In genomic region chrX:47556045-47556623, GRCh38 we compare ENCODE assay signal across 8 cellular contexts. TPM values are rescaled to one million over a fixed set of nuclear protein-coding genes. Genes with fewer than 3 reads are reported as not detected.
DNase-seq lines count a peak whose midpoint lies in the region; ATAC-seq and TF ChIP-seq lines count a peak whose summit lies in the region.

No MANE protein-coding gene starts in this region.

- TF ChIP-seq POLR2A in esophagus muscularis mucosa (IDR thresholded peaks at IDR 0.05; ENCODE audit: low read depth), result peak; percentile 52

- peak overlapping the region in 10 of 11 experiments; percentile 14 to 65 (median 32); a peak in 12 of 22 replicates for H3K4me2 ChIP-seq in BLaER1 treated with 17β-estradiol and CSF1 and Interleukin-3, amounts not matched to agents 10 nM and 100 nM

- peak overlapping the region in 6 of 10 experiments; percentile 19 to 39 (median 28); a peak in 7 of 20 replicates for H3K4me3 ChIP-seq in BLaER1 treated with 17β-estradiol and CSF1 and Interleukin-3, amounts not matched to agents 10 nM and 100 nM
- H3K4me3 ChIP-seq in esophagus muscularis mucosa (peak overlapping the region; percentile 51 to 60 (median 54)), muscle layer of duodenum (ENCODE audit: low read depth in 1 of 2, low read length in 2 of 2) (peak overlapping the region; percentile 44 to 50)

- H3K27me3 ChIP-seq in BLaER1 treated with 17β-estradiol and CSF1 and Interleukin-3, amounts not matched to agents 10 nM and 100 nM, result peaks cover 14 to 72% (median 46%) of the 10 kb centered on the region in 11 experiments; a peak in 20 of 22 replicates
- H3K27me3 ChIP-seq in esophagus muscularis mucosa (no peaks in the 10 kb centered on the region), muscle layer of duodenum (ENCODE audit: low read depth, low read length) (no peaks in the 10 kb centered on the region)

- ATAC-seq in GM19351 (IDR thresholded peaks at IDR 0.05; ENCODE audit: unreplicated experiment), result peak; percentile 66
- ATAC-seq in HG03520 (IDR thresholded peaks at IDR 0.05; ENCODE audit: unreplicated experiment), result peak; percentile 86
- ATAC-seq in activated T-cell treated with anti-CD3 and anti-CD28 coated beads, Interleukin-2, amount 50 U/mL, for 4 hours, result peak; percentile 85 to 87

- no peaks in the 10 kb centered on the region for H3K27me3 Mint-ChIP-seq in activated T-cell treated with anti-CD3 and anti-CD28 coated beads, Interleukin-2, amount 50 U/mL, for 4 hours (ENCODE audit: low read depth)

- 40% methylated on average over 18 of the region's 20 CpGs for WGBS in esophagus muscularis mucosa

- no peaks in the 10 kb centered on the region for H3K9me3 Mint-ChIP-seq in activated T-cell treated with anti-CD3 and anti-CD28 coated beads, Interleukin-2, amount 50 U/mL, for 4 hours

- H3K9ac ChIP-seq in BLaER1 treated with 17β-estradiol and CSF1 and Interleukin-3, amounts not matched to agents 10 nM and 100 nM, result peak overlapping the region in 3 of 11 experiments; percentile 12 to 41 (median 29); a peak in 2 of 22 replicates

- intact Hi-C loops in esophagus muscularis mucosa (cut with DNase I), result no loop called here

- peaks cover 0 to 7% (median 6%) of the 10 kb centered on the region in 10 experiments; a peak in 7 of 20 replicates for H3K4me1 ChIP-seq in BLaER1 treated with 17β-estradiol and CSF1 and Interleukin-3, amounts not matched to agents 10 nM and 100 nM
- H3K4me1 ChIP-seq in esophagus muscularis mucosa (peaks cover 0 to 18% (median 17%) of the 10 kb centered on the region in 4 donors), muscle layer of duodenum (ENCODE audit: control insufficient read depth in 1 of 2, insufficient read depth in 2 of 2, low read length in 2 of 2) (no peaks in the 10 kb centered on the region)

- H3K27ac ChIP-seq in BLaER1 treated with 17β-estradiol and CSF1 and Interleukin-3, amounts not matched to agents 10 nM and 100 nM, result peak overlapping the region in 8 of 11 experiments; percentile 14 to 47 (median 30); a peak in 7 of 22 replicates
- H3K27ac ChIP-seq in esophagus muscularis mucosa (replicated peaks in 1 of 4) (peak overlapping the region; percentile 83 to 88 (median 86)), muscle layer of duodenum (ENCODE audit: low read length) (peak overlapping the region; percentile 82)

- H3K36me3 Mint-ChIP-seq in activated T-cell treated with anti-CD3 and anti-CD28 coated beads, Interleukin-2, amount 50 U/mL, for 4 hours (ENCODE audit: insufficient read depth), result no peaks in the 10 kb centered on the region

- TF ChIP-seq EP300 in esophagus muscularis mucosa (IDR thresholded peaks at IDR 0.05), result no peak

- H3K36me3 ChIP-seq in BLaER1 treated with 17β-estradiol and CSF1 and Interleukin-3, amounts not matched to agents 10 nM and 100 nM, result no peaks in the 10 kb centered on the region
- H3K36me3 ChIP-seq in esophagus muscularis mucosa (no peaks in the 10 kb centered on the region), muscle layer of duodenum (ENCODE audit: control insufficient read depth in 1 of 2, insufficient read depth in 2 of 2, low read length in 2 of 2) (no peaks in the 10 kb centered on the region)

- no peaks in the 10 kb centered on the region for H4K20me1 ChIP-seq in BLaER1 treated with 17β-estradiol and CSF1 and Interleukin-3, amounts not matched to agents 10 nM and 100 nM

- peak overlapping the region; percentile 82 for H3K4me3 Mint-ChIP-seq in activated T-cell treated with anti-CD3 and anti-CD28 coated beads, Interleukin-2, amount 50 U/mL, for 4 hours

- peaks cover 0 to 6% (median 0%) of the 10 kb centered on the region in 11 experiments; a peak in 2 of 22 replicates for H3K9me3 ChIP-seq in BLaER1 treated with 17β-estradiol and CSF1 and Interleukin-3, amounts not matched to agents 10 nM and 100 nM (replicated peaks in 1 of 11)
- H3K9me3 ChIP-seq in esophagus muscularis mucosa, result peaks cover 0 to 1% (median 0%) of the 10 kb centered on the region in 4 donors
- H3K9me3 ChIP-seq in muscle layer of duodenum (ENCODE audit: control insufficient read depth in 1 of 2, low read length in 2 of 2), result no peaks in the 10 kb centered on the region

- H3K4me1 Mint-ChIP-seq in activated T-cell treated with anti-CD3 and anti-CD28 coated beads, Interleukin-2, amount 50 U/mL, for 4 hours (ENCODE audit: low read depth), result peaks cover 19% of the 10 kb centered on the region

- peak; percentile 87 for DNase-seq in NOMO-1 treated with DMSO at 0.1 percent for 48 hours (lab: John Stamatoyannopoulos, UW; ENCODE audit: unreplicated experiment)
- DNase-seq in activated T-cell treated with anti-CD3 and anti-CD28 coated beads, Interleukin-2, amount 50 U/mL, for 4 hours, result peak; percentile 74
- DNase-seq in esophagus muscularis mucosa (ENCODE audit: extremely low spot score), result peak; percentile 95
- DNase-seq in stimulated activated CD8-positive, alpha-beta memory T cell treated with anti-CD3 and anti-CD28 coated beads, Interleukin-7, amount 100 ng/mL, for 24 hours (ENCODE audit: low read depth), result peak; percentile 64

- TF ChIP-seq CTCF in esophagus muscularis mucosa (IDR thresholded peaks at IDR 0.05), result no peak

RNA-seq across cellular contexts. Expression of gene ARAF, which starts 4.9 kb away (rescaled TPM):
- 100 to 1,000 TPM in 1 of 3 donors, 10 to 100 TPM in 2; 93.0 to 103 (median 97.3) TPM for total RNA-seq in activated T-cell treated with anti-CD3 and anti-CD28 coated beads, Interleukin-2, amount 50 U/mL, for 4 hours
- 10 to 100 TPM; 39.3 to 49.6 (median 42.8) TPM for total RNA-seq in esophagus muscularis mucosa

RNA-seq across cellular contexts. Expression of gene TIMP1, which starts 26.1 kb away (rescaled TPM):
- 10 to 100 TPM; 10.4 to 32.1 (median 15.9) TPM for total RNA-seq in activated T-cell treated with anti-CD3 and anti-CD28 coated beads, Interleukin-2, amount 50 U/mL, for 4 hours
- 100 to 1,000 TPM in 3 of 4 donors, 10 to 100 TPM in 1; 82.6 to 251 (median 178) TPM for total RNA-seq in esophagus muscularis mucosa

Comparison
In these comparisons a context has a peak if more than half of its experiments do, and no peak if none do; other contexts are left out.
1. Peak in every context shown above with its lines: DNase-seq, ATAC-seq, H3K4me3 ChIP-seq and H3K27ac ChIP-seq.
2. H3K27ac ChIP-seq: peak in every context shown above with its lines; median percentile 86 in esophagus muscularis mucosa; 82 in muscle layer of duodenum; 30 in BLaER1 treated with 17β-estradiol and CSF1 and Interleukin-3, amounts not matched to agents 10 nM and 100 nM.